ENCODE assay signal across 18 cellular contexts in genomic region chr12:102960766-102961487, GRCh38. TPM values are rescaled to one million over a fixed set of nuclear protein-coding genes. Genes with fewer than 3 reads are reported as not detected.
DNase-seq lines count a peak whose midpoint lies in the region; ATAC-seq and TF ChIP-seq lines count a peak whose summit lies in the region.
"Had no signal": no experiment of that assay in that cellular context is flagged by ENCODE, and none has a peak within 500 bp of the region (broad histone marks: within the 10 kb centered on the region; RNA-seq: fewer than 3 reads in every experiment).

No MANE protein-coding gene starts in this region.

- no peak overlapping the region for H3K4me3 ChIP-seq in heart left ventricle
- H3K4me3 ChIP-seq: lung had no signal

- H3K9me3 ChIP-seq in heart left ventricle, result peaks cover 0 to 10% (median 0%) of the 10 kb centered on the region in 12 donors
- H3K9me3 ChIP-seq: Caco-2 had no signal

- H3K9me3 Mint-ChIP-seq in IgD-negative memory B cell (peaks cover 5 to 21% (median 10%) of the 10 kb centered on the region in 3 donors), progenitor cell of endocrine pancreas (ENCODE audit: low read depth) (no peaks in the 10 kb centered on the region)

- H3K4me1 Mint-ChIP-seq in IgD-negative memory B cell (peaks cover 20 to 39% (median 23%) of the 10 kb centered on the region in 3 donors), progenitor cell of endocrine pancreas (ENCODE audit: low read depth) (peaks cover 14% of the 10 kb centered on the region)

- H3K36me3 Mint-ChIP-seq in IgD-negative memory B cell (no peaks in the 10 kb centered on the region), progenitor cell of endocrine pancreas (ENCODE audit: insufficient read depth) (no peaks in the 10 kb centered on the region)

- TF ChIP-seq POLR2A in heart left ventricle (IDR thresholded peaks at IDR 0.05), result no peak

- ATAC-seq in HG03457 (IDR thresholded peaks at IDR 0.05; ENCODE audit: unreplicated experiment), result no peak
- no peak for ATAC-seq in heart left ventricle
- ATAC-seq: PC-3 had no signal

- peaks cover 61 to 99% (median 84%) of the 10 kb centered on the region in 9 donors for H3K27me3 ChIP-seq in heart left ventricle

- peaks cover 0 to 40% (median 7%) of the 10 kb centered on the region in 12 donors for H3K4me1 ChIP-seq in heart left ventricle
- H3K4me1 ChIP-seq: Caco-2 had no signal

- H3K27me3 Mint-ChIP-seq in IgD-negative memory B cell, result peaks cover 77% of the 10 kb centered on the region
- H3K27me3 Mint-ChIP-seq in progenitor cell of endocrine pancreas, result peaks cover 96% of the 10 kb centered on the region

- H3K27ac Mint-ChIP-seq in IgD-negative memory B cell (peak overlapping the region in 2 of 3 donors; percentile 33 to 44), progenitor cell of endocrine pancreas (no peak overlapping the region)
- H3K27ac Mint-ChIP-seq: activated CD4-positive, alpha-beta memory T cell treated with anti-CD3 and anti-CD28 coated beads, Interleukin-2, amount 10 ng/mL, durations not matched to agents 7 days and 5 days; stimulated activated naive CD8-positive, alpha-beta T cell treated with anti-CD3 and anti-CD28 coated beads, Interleukin-15, Interleukin-2, amounts not matched to agents 100 ng/mL and 50 ng/mL, for 24 hours had no signal

- TF ChIP-seq CTCF in progenitor cell of endocrine pancreas (IDR thresholded peaks at IDR 0.05; ENCODE audit: unreplicated experiment) (no peak), heart left ventricle (IDR thresholded peaks at IDR 0.05) (no peak)

- H3K36me3 ChIP-seq in heart left ventricle, result no peaks in the 10 kb centered on the region

- intact Hi-C loops in heart left ventricle (cut with DNase I), result no loop called here

- 3 to 11% (median 7%) methylated on average over 19 of the region's 19 CpGs for WGBS in heart left ventricle, 4 donors

- H3K4me3 Mint-ChIP-seq in IgD-negative memory B cell (peak overlapping the region in 2 of 4 donors; percentile 12 to 70), progenitor cell of endocrine pancreas (ENCODE audit: low read depth) (peak overlapping the region; percentile 7)
- H3K4me3 Mint-ChIP-seq: activated CD4-positive, alpha-beta memory T cell treated with anti-CD3 and anti-CD28 coated beads, Interleukin-2, amount 10 ng/mL, durations not matched to agents 7 days and 5 days had no signal

- DNase-seq in NCI-H2171 treated with DMSO at 0.1 percent for 48 hours (lab: John Stamatoyannopoulos, UW), result peak; percentile 64
- peak; percentile 73 for DNase-seq in ecto neural progenitor cell (ENCODE audit: low spot score)
- DNase-seq in progenitor cell of endocrine pancreas (ENCODE audit: low spot score, unreplicated experiment), result no peak
- DNase-seq in SIG-M5 (lab: John Stamatoyannopoulos, UW), result no peak
- no peak for DNase-seq in heart left ventricle
- DNase-seq: activated CD4-positive, alpha-beta memory T cell treated with anti-CD3 and anti-CD28 coated beads, Interleukin-2, amount 10 ng/mL, durations not matched to agents 7 days and 5 days; Caco-2; effector CD8-positive, alpha-beta T cell; PC-3; stimulated activated CD4-positive, alpha-beta T cell treated with anti-CD3 and anti-CD28 coated beads, Interleukin-4, amount 100 ng/mL, for 4 hours; T-helper 2 cell had no signal

- H3K27ac ChIP-seq in heart left ventricle, result no peak overlapping the region

RNA-seq across cellular contexts. Expression of gene ASCL1, which starts 3.5 kb away (rescaled TPM):
- polyA plus RNA-seq in IgD-negative memory B cell (not detected), heart left ventricle (not detected)
- total RNA-seq in progenitor cell of endocrine pancreas (8.3 and 8.4 TPM in 2 replicates), heart left ventricle (not detected)
- total RNA-seq: activated CD4-positive, alpha-beta memory T cell treated with anti-CD3 and anti-CD28 coated beads, Interleukin-2, amount 10 ng/mL, durations not matched to agents 7 days and 5 days; Caco-2; glomerular endothelial cell; LHCN-M2; PC-3; pulmonary artery endothelial cell had no signal

RNA-seq across cellular contexts. Expression of gene PAH, which starts 43.9 kb away (rescaled TPM):
- not detected for polyA plus RNA-seq in IgD-negative memory B cell
- 15.8 and 17.4 TPM in 2 replicates for total RNA-seq in progenitor cell of endocrine pancreas
- total RNA-seq in heart left ventricle, result under 1 TPM in 1 of 9 donors, not detected in 8; 0.23 TPM
- under 1 TPM in 1 of 2 donors, not detected in 1; 0.03 TPM for polyA plus RNA-seq in heart left ventricle
- total RNA-seq: activated CD4-positive, alpha-beta memory T cell treated with anti-CD3 and anti-CD28 coated beads, Interleukin-2, amount 10 ng/mL, durations not matched to agents 7 days and 5 days; glomerular endothelial cell; LHCN-M2; PC-3; pulmonary artery endothelial cell had no signal

Comparison
In these comparisons a context has a peak if more than half of its experiments do, and no peak if none do; other contexts are left out.
1. DNase-seq: peak in NCI-H2171 treated with DMSO at 0.1 percent for 48 hours (single experiment) and ecto neural progenitor cell (single experiment); none in progenitor cell of endocrine pancreas (single experiment), SIG-M5 (single experiment) and heart left ventricle (0 of 5).
2. RNA of gene PAH, which starts 43.9 kb away (total RNA-seq): 15.8 to 17.4 TPM in progenitor cell of endocrine pancreas; 0.23 TPM in heart left ventricle; every median in the first group is over 10 times any median in the second.